In the genomic region with DNA sequence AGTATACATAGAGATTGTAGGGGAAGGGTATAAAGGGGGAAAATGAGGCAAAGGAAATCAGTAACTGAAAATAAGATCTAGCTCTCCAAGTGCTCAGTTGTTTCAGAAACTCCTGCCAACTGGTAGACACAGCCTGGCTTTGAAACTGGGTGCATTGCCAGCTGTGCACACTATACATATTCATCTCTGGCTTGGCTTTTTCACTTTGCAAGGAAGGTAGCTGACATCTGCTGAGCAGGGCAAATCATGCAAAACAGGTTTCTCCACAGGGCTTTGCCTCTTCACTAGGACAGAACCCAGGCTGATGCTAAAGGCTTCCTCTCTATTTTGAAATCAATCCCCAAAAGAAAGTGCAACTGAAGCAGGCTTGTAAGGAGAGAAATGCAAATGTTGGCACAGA, we compare ENCODE assay signal across 8 cellular contexts.
DNase-seq lines count a peak whose midpoint lies in the region; ATAC-seq, FAIRE-seq and TF ChIP-seq lines count a peak whose summit lies in the region.

No MANE protein-coding gene starts in this region.

- dilution Hi-C loops in mammary epithelial cell (cut with HindIII; ENCODE audit: low sequenced_read_pairs), result no loop called here

- no peaks in the 10 kb centered on the region for H4K20me1 ChIP-seq in mammary epithelial cell (ENCODE audit: insufficient read depth, low read length)

- H3K4me1 ChIP-seq in mammary epithelial cell (ENCODE audit: insufficient read depth, low read length), result peaks cover 9% of the 10 kb centered on the region

- DNase-seq in mammary epithelial cell (peak; percentile 17), MCF 10A (ENCODE audit: unreplicated experiment) (no peak), NCI-H526 (lab: John Stamatoyannopoulos, UW) (peak; percentile 82 to 92), superior temporal gyrus (ENCODE audit: extremely low spot score) (peak; percentile 55), GM19239 (ENCODE audit: insufficient read length, low spot score) (no peak)

- H3K4me2 ChIP-seq in mammary epithelial cell (ENCODE audit: insufficient read depth, low read depth, low read length), result no peak overlapping the region

- H3K9me3 ChIP-seq in mammary epithelial cell (replicated peaks; ENCODE audit: insufficient read depth, low read length), result no peaks in the 10 kb centered on the region

- no peaks in the 10 kb centered on the region for H3K36me3 ChIP-seq in mammary epithelial cell (ENCODE audit: insufficient read depth, low read length)

- no peaks in the 10 kb centered on the region for H3K27me3 ChIP-seq in mammary epithelial cell (ENCODE audit: insufficient read depth, low read length)

- no TSS peak for BruUV-seq in mammary epithelial cell (replicated peaks; lab: Mats Ljungman, UMichigan)
- BruUV-seq in MCF 10A (replicated peaks; lab: Mats Ljungman, UMichigan), result no TSS peak

- no peaks in the 10 kb centered on the region for H3K79me2 ChIP-seq in mammary epithelial cell (ENCODE audit: insufficient read depth, low read length)

- no peak for FAIRE-seq in GM19239 (lab: Jason Lieb, UNC)

- no peaks in the 10 kb centered on the region for H3K27me3 Mint-ChIP-seq in MCF 10A (ENCODE audit: insufficient read depth, unreplicated experiment)

- no peaks in the 10 kb centered on the region for H3K9me3 Mint-ChIP-seq in MCF 10A (ENCODE audit: unreplicated experiment)

- H3K4me1 Mint-ChIP-seq in MCF 10A (ENCODE audit: insufficient read depth, unreplicated experiment), result no peaks in the 10 kb centered on the region

- H3K27ac ChIP-seq in mammary epithelial cell (ENCODE audit: insufficient read depth, low read depth, low read length), result no peak overlapping the region

- TF ChIP-seq CTCF in mammary epithelial cell (conservative IDR thresholded peaks at IDR 0.05 in 1 of 2, IDR thresholded peaks at IDR 0.05 in 1 of 2; ENCODE audit: extremely low read depth in 1 of 2, insufficient read depth in 1 of 2, low read depth in 1 of 2, low read length in 2 of 2) (no peak), MCF 10A (IDR thresholded peaks at IDR 0.05; ENCODE audit: unreplicated experiment) (no peak)

- intact Hi-C loops in mammary epithelial cell (cut with micrococcal nuclease) (no loop called here), MCF 10A (cut with micrococcal nuclease) (loop anchor here (10.0 kb wide), 1 partner anchor 1099 kb away; no protein-coding TSS in a partner anchor)

- in situ Hi-C loops in mammary epithelial cell (cut with MboI; ENCODE audit: low sequenced_read_pairs in 2 of 2), result loop anchor here in 1 of 2 donors (25.0 kb wide), 1 partner anchor 266 kb away; a partner anchor contains a TSS

- no peaks in the 10 kb centered on the region for H3K36me3 Mint-ChIP-seq in MCF 10A (ENCODE audit: insufficient read depth, unreplicated experiment)

- peak; percentile 92 for ATAC-seq in HG03025 (IDR thresholded peaks at IDR 0.05; ENCODE audit: low FRiP score, unreplicated experiment)
- no peak for ATAC-seq in HG02970 (IDR thresholded peaks at IDR 0.05; ENCODE audit: low FRiP score, unreplicated experiment)
- no peak for ATAC-seq in GM19467 (IDR thresholded peaks at IDR 0.05; ENCODE audit: unreplicated experiment)

- H3K4me3 ChIP-seq in mammary epithelial cell (replicated peaks in 1 of 3; ENCODE audit: insufficient read depth in 1 of 3, low read depth in 2 of 3, low read length in 3 of 3), result no peak overlapping the region

- H2AFZ ChIP-seq in mammary epithelial cell (ENCODE audit: low read depth, low read length), result no peak overlapping the region

- H3K9ac ChIP-seq in mammary epithelial cell (ENCODE audit: insufficient read depth, low read length), result no peak overlapping the region

- no peak overlapping the region for H3K4me3 Mint-ChIP-seq in MCF 10A (ENCODE audit: unreplicated experiment)

- no peak overlapping the region for H3K27ac Mint-ChIP-seq in MCF 10A (ENCODE audit: low read depth, unreplicated experiment)

- POLR2A ChIA-PET in MCF 10A (lab: Yijun Ruan, JAX), result no interaction called here

- CTCF ChIA-PET in mammary epithelial cell (lab: Charles Lee; ENCODE audit: low non-redundant PET) (no interaction called here), MCF 10A (lab: Yijun Ruan, JAX) (no interaction called here)

Comparison
In these comparisons a context has a peak if more than half of its experiments do, and no peak if none do; other contexts are left out.
1. DNase-seq: peak in mammary epithelial cell (single experiment), NCI-H526 (2 of 2) and superior temporal gyrus (single experiment); none in MCF 10A (single experiment) and GM19239 (single experiment).